Comparison of ENCODE assay signal across 9 cellular contexts in genomic region chr1:26391450-26391849, GRCh38. TPM values are rescaled to one million over a fixed set of nuclear protein-coding genes. Genes with fewer than 3 reads are reported as not detected.
DNase-seq lines count a peak whose midpoint lies in the region; ATAC-seq and TF ChIP-seq lines count a peak whose summit lies in the region.
"Had no signal": no experiment of that assay in that cellular context is flagged by ENCODE, and none has a peak within 500 bp of the region (broad histone marks: within the 10 kb centered on the region; RNA-seq: fewer than 3 reads in every experiment).

No MANE protein-coding gene starts in this region.

- peaks cover 14% of the 10 kb centered on the region; the same call in 1 of the 2 replicates for H3K27me3 ChIP-seq in HCT116 (ENCODE audit: insufficient read depth, low read length)

- RAD21 ChIA-PET in HCT116 (lab: Charles Lee; ENCODE audit: low non-redundant PET in 1 of 2, low total read pairs in 2 of 2, uncharacterized antibody in 2 of 2, unreplicated experiment in 2 of 2): interaction anchor here (0.6 to 1.3 kb wide), 6 partner anchors 106 to 355 kb away, joined by 3 to 11 read pairs (median 4); no protein-coding TSS in a partner anchor

- H3K9me3 ChIP-seq in HCT116 (ENCODE audit: control insufficient read depth in 1 of 2, insufficient read depth in 1 of 2, low read depth in 1 of 2, low read length in 2 of 2): no peaks in the 10 kb centered on the region

- H3K9me2 ChIP-seq in HCT116 (ENCODE audit: insufficient read depth): no peaks in the 10 kb centered on the region

- H3K4me3 ChIP-seq in HCT116 (replicated peaks in 1 of 2; ENCODE audit: low read depth in 1 of 2, low read length in 2 of 2): no peak overlapping the region

- TF ChIP-seq CTCF in HCT116 (IDR thresholded peaks at IDR 0.05 in 2 of 3, conservative IDR thresholded peaks at IDR 0.05 in 1 of 3; ENCODE audit: borderline replicate concordance in 1 of 3, insufficient read depth in 1 of 3, low read depth in 2 of 3, low read length in 2 of 3): peak; percentile 90 to 92 (median 91)

- POLR2A ChIA-PET in HCT116 (lab: Charles Lee): interaction anchor here (1.5 kb wide), 1 partner anchor 13 kb away, joined by 6 read pairs; no protein-coding TSS in a partner anchor

- no peaks in the 10 kb centered on the region for H3K36me3 ChIP-seq in HCT116 (ENCODE audit: control insufficient read depth in 1 of 2, insufficient read depth in 2 of 2, low read length in 2 of 2)

- TF ChIP-seq POLR2A in HCT116 (IDR thresholded peaks at IDR 0.05; ENCODE audit: borderline replicate concordance, extremely low read depth, insufficient read depth, insufficient read length): no peak

- TF ChIP-seq RAD21 in HCT116 (IDR thresholded peaks at IDR 0.05; ENCODE audit: low read depth): peak; percentile 99

- peaks cover 0 to 29% of the 10 kb centered on the region in 2 donors for H3K27me3 Mint-ChIP-seq in effector memory CD8-positive, alpha-beta T cell

- peak; percentile 75 for ATAC-seq in HCT116
- peak; percentile 74 for ATAC-seq in effector memory CD8-positive, alpha-beta T cell (replicated peaks)
- ATAC-seq in HG03442 (IDR thresholded peaks at IDR 0.05; ENCODE audit: unreplicated experiment): no peak
- ATAC-seq in HG03045 (IDR thresholded peaks at IDR 0.05; ENCODE audit: unreplicated experiment): no peak

- no peak overlapping the region for H3K4me3 Mint-ChIP-seq in effector memory CD8-positive, alpha-beta T cell
- H3K4me3 Mint-ChIP-seq: T-helper 1 cell treated with Interleukin-12 subunit alpha and Interleukin-12 subunit beta and Interleukin-4 antibody, amounts not matched to agents 30 μg/mL and 1 μg/mL, for 36 hours had no signal

- H4K20me1 ChIP-seq in HCT116 (ENCODE audit: insufficient read depth): no peaks in the 10 kb centered on the region

- CTCF ChIA-PET in HCT116 (lab: Charles Lee): interaction anchor here (0.6 to 1.9 kb wide), 18 partner anchors 10 to 554 kb away, joined by 3 to 34 read pairs (median 3); partner anchors contain the start of genes PDIK1L and ZNF593

- H3K27ac ChIP-seq in HCT116 (ENCODE audit: low read depth, low read length) (no peak overlapping the region), caudate nucleus (ENCODE audit: low read depth, low read length) (no peak overlapping the region)

- H3K79me2 ChIP-seq in HCT116 (ENCODE audit: insufficient read depth, low read length): no peaks in the 10 kb centered on the region

- peaks cover 12% of the 10 kb centered on the region for H3K36me3 Mint-ChIP-seq in effector memory CD8-positive, alpha-beta T cell (ENCODE audit: insufficient read depth)

- H3K9ac ChIP-seq in HCT116 (ENCODE audit: low read length): no peak overlapping the region

- H3K9me3 Mint-ChIP-seq in effector memory CD8-positive, alpha-beta T cell: no peaks in the 10 kb centered on the region
- H3K9me3 Mint-ChIP-seq: T-helper 1 cell treated with Interleukin-12 subunit alpha and Interleukin-12 subunit beta and Interleukin-4 antibody, amounts not matched to agents 30 μg/mL and 1 μg/mL, for 36 hours had no signal

- peaks cover 17 to 23% of the 10 kb centered on the region in 2 experiments for H3K4me1 ChIP-seq in HCT116 (ENCODE audit: control insufficient read depth in 1 of 2, insufficient read depth in 2 of 2, low read length in 2 of 2)

- H3K4me1 Mint-ChIP-seq in effector memory CD8-positive, alpha-beta T cell (ENCODE audit: low read depth in 2 of 2): peaks cover 25 to 26% of the 10 kb centered on the region in 2 donors

- BruUV-seq in HCT116 (replicated peaks; lab: Mats Ljungman, UMichigan): no TSS peak

- peak overlapping the region; percentile 11; the same call in 1 of the 2 replicates for H3K4me2 ChIP-seq in HCT116 (ENCODE audit: low read length)

- intact Hi-C loops in HCT116 (cut with micrococcal nuclease): loop anchor here (1.0 to 5.0 kb wide), 8 partner anchors 70 to 354 kb away; partner anchors contain the start of genes C1orf232, PDIK1L and ZNF593

- peak overlapping the region; percentile 83 for H2AFZ ChIP-seq in HCT116 (ENCODE audit: low read depth, low read length, poor library complexity, severe bottlenecking)

- no peak overlapping the region for H3K27ac Mint-ChIP-seq in effector memory CD8-positive, alpha-beta T cell
- H3K27ac Mint-ChIP-seq: T-helper 1 cell treated with Interleukin-12 subunit alpha and Interleukin-12 subunit beta and Interleukin-4 antibody, amounts not matched to agents 30 μg/mL and 1 μg/mL, for 36 hours had no signal

- DNase-seq in CMK (ENCODE audit: low read depth) (peak; percentile 51), HCT116 (ENCODE audit: low read depth, low spot score) (peak; percentile 64), T-helper 1 cell (peak in 4 of 5 donors; percentile 28 to 61 (median 40)), pons (ENCODE audit: low spot score) (peak; percentile 85), caudate nucleus (lab: John Stamatoyannopoulos, UW) (no peak)
- peak; percentile 21 to 45 (median 33) for DNase-seq in effector memory CD8-positive, alpha-beta T cell

TF ChIP-seq in HCT116, 20 proteins besides CTCF, POLR2A, EP300 and RAD21:
- TF ChIP-seq YY1 (IDR thresholded peaks at IDR 0.05; ENCODE audit: extremely low read depth, insufficient replicate concordance, low read depth, low read length): peak; percentile 39
- peak; percentile 28; the same call in 1 of the 2 replicates for TF ChIP-seq CBX3 (IDR thresholded peaks at IDR 0.05; ENCODE audit: low read depth)
- TF ChIP-seq, protein P1, sequence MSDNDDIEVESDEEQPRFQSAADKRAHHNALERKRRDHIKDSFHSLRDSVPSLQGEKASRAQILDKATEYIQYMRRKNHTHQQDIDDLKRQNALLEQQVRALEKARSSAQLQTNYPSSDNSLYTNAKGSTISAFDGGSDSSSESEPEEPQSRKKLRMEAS (IDR thresholded peaks at IDR 0.05): peak; percentile 35; the same call in 1 of the 2 replicates
- no peak for TF ChIP-seq ZFX (IDR thresholded peaks at IDR 0.05)

RNA-seq across cellular contexts. Expression of gene ZNF683, which starts 18.9 kb away (rescaled TPM):
- not detected for total RNA-seq in HCT116 (2021; ENCODE audit: unreplicated experiment)
- polyA plus RNA-seq in HCT116 (2012): not detected in 2 replicates

RNA-seq across cellular contexts. Expression of gene LIN28A, which starts 19.2 kb away (rescaled TPM):
- 1.4 TPM for total RNA-seq in HCT116 (2021; ENCODE audit: unreplicated experiment)
- polyA plus RNA-seq in HCT116 (2012): 0.21 and 0.33 TPM in 2 replicates

RNA-seq across cellular contexts. Expression of gene CRYBG2, which starts 37.5 kb away (rescaled TPM):
- 10.5 TPM for total RNA-seq in HCT116 (2021; ENCODE audit: unreplicated experiment)
- 11.8 and 13.8 TPM in 2 replicates for polyA plus RNA-seq in HCT116 (2012)

RNA-seq across cellular contexts. Expression of gene DHDDS, which starts 40.7 kb away (rescaled TPM):
- 46.0 TPM for total RNA-seq in HCT116 (2021; ENCODE audit: unreplicated experiment)
- 25.5 and 29.2 TPM in 2 replicates for polyA plus RNA-seq in HCT116 (2012)

Comparison
In these comparisons a context has a peak if more than half of its experiments do, and no peak if none do; other contexts are left out.
1. DNase-seq: peak in CMK (single experiment), HCT116 (single experiment), T-helper 1 cell (4 of 5), effector memory CD8-positive, alpha-beta T cell (3 of 3) and pons (single experiment); none in caudate nucleus (0 of 61).
2. ATAC-seq: peak in HCT116 (single experiment) and effector memory CD8-positive, alpha-beta T cell (single experiment); none in HG03442 (single experiment) and HG03045 (single experiment).